8 cellular contexts compared by ENCODE assay signal in genomic region chr12:65742481-65742971, GRCh38.
DNase-seq lines count a peak whose midpoint lies in the region; ATAC-seq, FAIRE-seq and TF ChIP-seq lines count a peak whose summit lies in the region.

No MANE protein-coding gene starts in this region.

- peak overlapping the region in 6 of 7 donors; percentile 33 to 78 (median 48) for H3K4me3 Mint-ChIP-seq in CD8-positive, alpha-beta memory T cell
- H3K4me3 Mint-ChIP-seq in T-helper 17 cell: peak overlapping the region; percentile 77
- no peak overlapping the region for H3K4me3 Mint-ChIP-seq in activated CD4-positive, alpha-beta memory T cell treated with anti-CD3 and anti-CD28 coated beads, Interleukin-2, amount 10 ng/mL, durations not matched to agents 7 days and 5 days

- no peaks in the 10 kb centered on the region for H3K36me3 Mint-ChIP-seq in CD8-positive, alpha-beta memory T cell
- no peaks in the 10 kb centered on the region for H3K36me3 Mint-ChIP-seq in T-helper 17 cell (ENCODE audit: low read depth)
- H3K36me3 Mint-ChIP-seq in activated CD4-positive, alpha-beta memory T cell treated with anti-CD3 and anti-CD28 coated beads, Interleukin-2, amount 10 ng/mL, durations not matched to agents 7 days and 5 days (ENCODE audit: low read depth): no peaks in the 10 kb centered on the region

- H3K27ac Mint-ChIP-seq in CD8-positive, alpha-beta memory T cell: peak overlapping the region in 1 of 8 donors; percentile 39
- no peak overlapping the region for H3K27ac Mint-ChIP-seq in T-helper 17 cell
- H3K27ac Mint-ChIP-seq in activated CD4-positive, alpha-beta memory T cell treated with anti-CD3 and anti-CD28 coated beads, Interleukin-2, amount 10 ng/mL, durations not matched to agents 7 days and 5 days: no peak overlapping the region

- POLR2A ChIA-PET in CD8-positive, alpha-beta memory T cell (lab: Charles Lee): no interaction called here
- POLR2A ChIA-PET in activated CD4-positive, alpha-beta memory T cell treated with anti-CD3 and anti-CD28 coated beads, Interleukin-2, amount 10 ng/mL, durations not matched to agents 7 days and 5 days (lab: Charles Lee): no interaction called here

- H3K27ac ChIP-seq in CD8-positive, alpha-beta memory T cell (ENCODE audit: low read depth, low read length): no peak overlapping the region
- H3K27ac ChIP-seq in pancreas: no peak overlapping the region

- no peak for DNase-seq in CD8-positive, alpha-beta memory T cell
- no peak for DNase-seq in T-helper 17 cell
- peak; percentile 52 for DNase-seq in fibroblast of villous mesenchyme (ENCODE audit: low read depth)
- DNase-seq in pancreas: no peak
- no peak for DNase-seq in activated CD4-positive, CD25-positive, alpha-beta regulatory T cell treated with anti-CD3 and anti-CD28 coated beads, Interleukin-2, amount 50 U/mL, for 72 hours
- no peak for DNase-seq in activated CD4-positive, alpha-beta memory T cell treated with anti-CD3 and anti-CD28 coated beads, Interleukin-2, amount 10 ng/mL, durations not matched to agents 7 days and 5 days

- peaks cover 24 to 45% of the 10 kb centered on the region in 2 donors for H3K27me3 Mint-ChIP-seq in CD8-positive, alpha-beta memory T cell
- H3K27me3 Mint-ChIP-seq in T-helper 17 cell: peaks cover 32% of the 10 kb centered on the region
- H3K27me3 Mint-ChIP-seq in activated CD4-positive, alpha-beta memory T cell treated with anti-CD3 and anti-CD28 coated beads, Interleukin-2, amount 10 ng/mL, durations not matched to agents 7 days and 5 days: peaks cover 23% of the 10 kb centered on the region

- peaks cover 10 to 20% (median 12%) of the 10 kb centered on the region in 3 donors for H3K4me1 Mint-ChIP-seq in CD8-positive, alpha-beta memory T cell
- H3K4me1 Mint-ChIP-seq in T-helper 17 cell: peaks cover 4% of the 10 kb centered on the region
- H3K4me1 Mint-ChIP-seq in activated CD4-positive, alpha-beta memory T cell treated with anti-CD3 and anti-CD28 coated beads, Interleukin-2, amount 10 ng/mL, durations not matched to agents 7 days and 5 days: peaks cover 8% of the 10 kb centered on the region

- CTCF ChIA-PET in CD8-positive, alpha-beta memory T cell (lab: Charles Lee): no interaction called here
- CTCF ChIA-PET in activated CD4-positive, alpha-beta memory T cell treated with anti-CD3 and anti-CD28 coated beads, Interleukin-2, amount 10 ng/mL, durations not matched to agents 7 days and 5 days (lab: Charles Lee): interaction anchor here (0.5 to 1.2 kb wide), 3 partner anchors 19 to 850 kb away, joined by 3 read pairs; no protein-coding TSS in a partner anchor

- no peaks in the 10 kb centered on the region for H3K36me3 ChIP-seq in CD8-positive, alpha-beta memory T cell (ENCODE audit: insufficient read depth, low read length)
- H3K36me3 ChIP-seq in pancreas: no peaks in the 10 kb centered on the region

- no peak overlapping the region for H3K4me3 ChIP-seq in CD8-positive, alpha-beta memory T cell (ENCODE audit: low read length)
- H3K4me3 ChIP-seq in fibroblast of villous mesenchyme (ENCODE audit: low read depth, low read length): peak overlapping the region; percentile 86
- peak overlapping the region in 3 of 4 donors; percentile 38 to 67 (median 51) for H3K4me3 ChIP-seq in pancreas

- FAIRE-seq in pancreas (lab: Jason Lieb, UNC): no peak

- WGBS in pancreas, 2 donors: 24 to 26% methylated on average over 32 to 36 of the region's 36 CpGs

- intact Hi-C loops in pancreas (cut with DNase I): no loop called here

- H3K4me1 ChIP-seq in CD8-positive, alpha-beta memory T cell (ENCODE audit: insufficient read depth, low read length): no peaks in the 10 kb centered on the region
- H3K4me1 ChIP-seq in pancreas: no peaks in the 10 kb centered on the region

- H3K9me3 ChIP-seq in CD8-positive, alpha-beta memory T cell (ENCODE audit: low read length): no peaks in the 10 kb centered on the region
- H3K9me3 ChIP-seq in T-helper 17 cell (ENCODE audit: control insufficient read depth, low read length, poor library complexity, severe bottlenecking) (no peaks in the 10 kb centered on the region), pancreas (no peaks in the 10 kb centered on the region)

- TF ChIP-seq CTCF in fibroblast of villous mesenchyme (IDR thresholded peaks at IDR 0.05; ENCODE audit: insufficient read depth, low read depth, low read length) (no peak), pancreas (IDR thresholded peaks at IDR 0.05) (no peak)

- peaks cover 0 to 8% (median 3%) of the 10 kb centered on the region in 5 donors for H3K9me3 Mint-ChIP-seq in CD8-positive, alpha-beta memory T cell
- no peaks in the 10 kb centered on the region for H3K9me3 Mint-ChIP-seq in activated CD4-positive, alpha-beta memory T cell treated with anti-CD3 and anti-CD28 coated beads, Interleukin-2, amount 10 ng/mL, durations not matched to agents 7 days and 5 days

- ATAC-seq in T-helper 17 cell (no peak), pancreas (no peak), GM21786 (IDR thresholded peaks at IDR 0.05; ENCODE audit: unreplicated experiment) (no peak), GM18511 (IDR thresholded peaks at IDR 0.05; ENCODE audit: unreplicated experiment) (no peak)

- no peaks in the 10 kb centered on the region for H3K27me3 ChIP-seq in CD8-positive, alpha-beta memory T cell (ENCODE audit: insufficient read depth, low read length, poor library complexity, severe bottlenecking)
- peaks cover 0 to 8% (median 0%) of the 10 kb centered on the region in 4 donors for H3K27me3 ChIP-seq in pancreas
